Comparison of ENCODE assay signal across 13 cellular contexts in the genomic region with DNA sequence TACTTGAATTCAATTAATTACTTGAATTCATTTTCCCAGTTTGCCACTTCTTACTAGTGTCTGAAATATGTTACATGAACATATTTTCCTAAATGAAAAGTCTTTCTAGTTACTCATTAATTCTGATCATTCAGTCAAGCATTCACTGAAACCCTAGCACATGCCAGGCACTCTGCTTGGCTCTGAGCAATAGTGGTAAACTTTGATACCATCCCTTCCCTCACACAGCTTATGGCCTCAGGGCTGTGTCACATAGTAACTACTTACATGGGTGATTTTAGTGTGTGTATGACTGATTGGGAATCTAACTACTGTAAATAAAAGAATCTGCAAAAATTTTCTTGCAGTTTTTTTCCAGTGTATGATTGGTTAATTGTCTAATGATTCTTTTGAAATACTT. TPM values are rescaled to one million over a fixed set of nuclear protein-coding genes. Genes with fewer than 3 reads are reported as not detected.
A peak's percentile ranks its signal among the peaks of the same experiment; 100 is the strongest.
DNase-seq lines count a peak whose midpoint lies in the region; ATAC-seq lines count a peak whose summit lies in the region.
"Had no signal": no experiment of that assay in that cellular context is flagged by ENCODE, and none has a peak within 500 bp of the region (broad histone marks: within the 10 kb centered on the region; RNA-seq: fewer than 3 reads in every experiment).

No MANE protein-coding gene starts in this region.

- DNase-seq in AG08395 (ENCODE audit: low spot score), result peak; percentile 14
- DNase-seq in foreskin melanocyte, result peak; percentile 13
- no peak for DNase-seq in A172 (ENCODE audit: low spot score)
- DNase-seq in NOMO-1 treated with DMSO at 0.1 percent for 48 hours (lab: John Stamatoyannopoulos, UW; ENCODE audit: unreplicated experiment), result no peak
- DNase-seq: activated CD8-positive, alpha-beta memory T cell treated with anti-CD3 and anti-CD28 coated beads, Interleukin-2, amount 50 U/mL, for 4 hours; left ventricle myocardium superior; NCI-H526 treated with DMSO at 0.1 percent for 48 hours; T-cell; transverse colon had no signal

- ATAC-seq in GM18868 (IDR thresholded peaks at IDR 0.05; ENCODE audit: unreplicated experiment), result peak; percentile 48
- peak; percentile 54 for ATAC-seq in HG03432 (IDR thresholded peaks at IDR 0.05; ENCODE audit: unreplicated experiment)
- ATAC-seq in HG02852 (IDR thresholded peaks at IDR 0.05; ENCODE audit: unreplicated experiment), result no peak
- ATAC-seq in GM21360 (IDR thresholded peaks at IDR 0.05; ENCODE audit: unreplicated experiment), result no peak
- ATAC-seq: left ventricle myocardium superior, T-cell had no signal

RNA-seq across cellular contexts. Expression of a gene that starts 32.7 kb away (rescaled TPM):
- 67.4 and 68.4 TPM in 2 replicates for total RNA-seq in A172 (2014; rRNA removed; shearing (Covaris generic))

Comparison
In these comparisons a context has a peak if more than half of its experiments do, and no peak if none do; other contexts are left out.
1. DNase-seq: peak in AG08395 (single experiment) and foreskin melanocyte (single experiment); none in A172 (single experiment) and NOMO-1 treated with DMSO at 0.1 percent for 48 hours (single experiment).
2. ATAC-seq: peak in GM18868 (single experiment) and HG03432 (single experiment); none in HG02852 (single experiment) and GM21360 (single experiment).